8 cellular contexts compared by ENCODE assay signal in the genomic region with DNA sequence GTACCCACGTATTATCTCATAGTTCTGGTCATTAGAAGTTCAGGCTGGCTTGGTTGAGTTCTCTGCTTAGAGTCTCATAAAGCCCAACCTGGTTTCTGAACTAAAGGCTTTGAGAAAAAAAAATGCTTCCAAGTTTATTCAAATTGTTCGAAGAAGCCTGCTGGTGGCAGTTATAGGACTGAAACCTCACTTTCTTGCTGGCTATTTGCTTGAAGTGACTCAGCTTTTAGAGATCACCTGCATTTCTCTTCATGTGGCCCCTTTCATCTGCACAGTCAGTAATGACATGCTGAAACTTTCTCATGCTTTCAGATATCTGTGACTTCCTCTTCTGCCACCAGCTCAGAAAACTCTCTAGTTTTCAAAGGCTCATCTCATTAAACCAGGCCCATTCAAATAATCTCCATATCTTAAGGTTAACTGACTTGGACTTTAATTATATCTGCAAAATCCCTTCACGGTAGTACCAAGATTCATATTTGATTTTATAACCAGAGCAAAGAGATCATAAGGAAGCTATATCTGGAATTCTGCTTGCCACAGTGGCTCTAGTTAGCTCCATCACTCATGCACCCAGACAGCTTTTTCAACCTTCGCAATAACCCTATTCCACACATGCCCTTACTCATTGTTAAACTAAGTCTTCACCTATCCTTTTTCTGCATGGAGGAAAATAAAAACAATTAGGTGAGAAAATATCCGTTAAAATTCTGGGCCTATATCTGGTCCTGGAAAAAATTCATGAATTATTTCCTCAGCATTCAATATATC.
DNase-seq lines count a peak whose midpoint lies in the region; ATAC-seq, FAIRE-seq and TF ChIP-seq lines count a peak whose summit lies in the region.

No MANE protein-coding gene starts in this region.

- no peak overlapping the region for H3K4me3 Mint-ChIP-seq in activated CD4-positive, alpha-beta memory T cell treated with anti-CD3 and anti-CD28 coated beads for 36 hours

- ATAC-seq in GM19438 (IDR thresholded peaks at IDR 0.05; ENCODE audit: low read depth, unreplicated experiment) (peak; percentile 85), HG03135 (IDR thresholded peaks at IDR 0.05; ENCODE audit: unreplicated experiment) (peak; percentile 91)

- H3K4me1 Mint-ChIP-seq in activated CD4-positive, alpha-beta memory T cell treated with anti-CD3 and anti-CD28 coated beads for 36 hours (ENCODE audit: low read depth): peaks cover 46% of the 10 kb centered on the region

- no peak for TF ChIP-seq POLR2A in GM12891 (IDR thresholded peaks at IDR 0.05; ENCODE audit: low read depth, low read length)

- H3K9me3 Mint-ChIP-seq in activated CD4-positive, alpha-beta memory T cell treated with anti-CD3 and anti-CD28 coated beads for 36 hours: peaks cover 2% of the 10 kb centered on the region

- no peak for TF ChIP-seq CTCF in foreskin fibroblast (IDR thresholded peaks at IDR 0.05; ENCODE audit: low read depth, low read length)

- no peaks in the 10 kb centered on the region for H3K27me3 Mint-ChIP-seq in activated CD4-positive, alpha-beta memory T cell treated with anti-CD3 and anti-CD28 coated beads for 36 hours

- no peak for DNase-seq in GM12891 (ENCODE audit: insufficient read length, low spot score)
- DNase-seq in activated CD4-positive, alpha-beta memory T cell treated with anti-CD3 and anti-CD28 coated beads for 36 hours: peak; percentile 37
- DNase-seq in foreskin fibroblast: no peak
- no peak for DNase-seq in HTR-8/SVneo (ENCODE audit: insufficient read length, low spot score)
- no peak for DNase-seq in activated effector memory CD4-positive, alpha-beta T cell treated with Interleukin-2 at 50 U/mL for 16 hours
- DNase-seq in NCI-H774 (lab: John Stamatoyannopoulos, UW): no peak

- no peak overlapping the region for H3K4me3 ChIP-seq in foreskin fibroblast (ENCODE audit: low read depth in 1 of 2, low read length in 2 of 2)

- CTCF ChIA-PET in activated CD4-positive, alpha-beta memory T cell treated with anti-CD3 and anti-CD28 coated beads for 36 hours (lab: Charles Lee): interaction anchor here (0.9 to 1.2 kb wide), 3 partner anchors 13 to 31 kb away, joined by 3 read pairs; no protein-coding TSS in a partner anchor

- H3K36me3 Mint-ChIP-seq in activated CD4-positive, alpha-beta memory T cell treated with anti-CD3 and anti-CD28 coated beads for 36 hours: no peaks in the 10 kb centered on the region

- H3K27ac Mint-ChIP-seq in activated CD4-positive, alpha-beta memory T cell treated with anti-CD3 and anti-CD28 coated beads for 36 hours: peak overlapping the region; percentile 35

- POLR2A ChIA-PET in activated CD4-positive, alpha-beta memory T cell treated with anti-CD3 and anti-CD28 coated beads for 36 hours (lab: Charles Lee): no interaction called here

- FAIRE-seq in GM12891 (lab: Jason Lieb, UNC) (peak; percentile 90), HTR-8/SVneo (lab: Jason Lieb, UNC) (no peak)

- intact Hi-C loops in activated CD4-positive, alpha-beta memory T cell treated with anti-CD3 and anti-CD28 coated beads for 36 hours (cut with micrococcal nuclease): loop anchor here (1.0 to 10.0 kb wide), 3 partner anchors 31 to 938 kb away; partner anchors contain the start of gene ALCAM

TF ChIP-seq in GM12891, 5 proteins besides CTCF, POLR2A, EP300 and RAD21:
- TF ChIP-seq POLR2AphosphoS5 (IDR thresholded peaks at IDR 0.05; ENCODE audit: low read depth, low read length) (no peak), POU2F2 (IDR thresholded peaks at IDR 0.05; ENCODE audit: low read depth, low read length) (peak; percentile 90), PAX5 (IDR thresholded peaks at IDR 0.05; ENCODE audit: insufficient read depth, low read length, severe bottlenecking) (no peak), TAF1 (IDR thresholded peaks at IDR 0.05; ENCODE audit: low read depth, low read length) (no peak), SPI1 (IDR thresholded peaks at IDR 0.05; ENCODE audit: low read depth, low read length) (peak; percentile 97)
